In the genomic region with DNA sequence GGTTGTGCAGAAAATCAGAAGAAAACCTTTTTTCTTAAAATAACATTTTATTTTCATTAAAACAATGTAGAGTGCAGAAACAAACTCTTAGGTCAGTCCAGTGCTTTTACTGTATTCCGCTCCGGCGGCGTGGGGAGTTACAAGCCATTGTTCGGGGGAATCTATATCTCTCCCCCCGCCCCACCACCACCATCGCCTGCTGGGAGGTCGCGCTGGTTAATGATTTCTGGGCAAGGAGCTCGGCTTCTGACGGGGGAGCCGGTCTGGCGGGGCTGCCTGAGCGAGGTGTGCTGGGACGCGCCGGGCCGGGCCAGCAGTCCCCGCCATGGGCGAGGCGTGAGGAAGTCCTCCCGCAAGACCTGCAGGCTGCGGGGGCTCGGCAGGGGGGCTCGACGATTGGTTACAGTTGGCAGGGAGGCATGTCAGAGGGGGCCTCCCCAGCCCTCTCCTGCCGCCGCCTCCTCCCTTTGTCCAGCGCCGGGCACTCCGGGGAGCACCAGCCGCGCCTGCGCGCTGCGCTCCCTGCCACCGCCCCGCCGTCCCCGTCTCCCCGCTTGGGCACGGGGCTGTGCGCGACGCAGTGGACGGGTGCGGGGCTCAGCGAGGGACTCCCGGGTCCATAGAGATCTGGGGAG, we compare ENCODE assay signal across 8 cellular contexts. TPM values are rescaled to one million over a fixed set of nuclear protein-coding genes. Genes with fewer than 3 reads are reported as not detected.
DNase-seq lines count a peak whose midpoint lies in the region; ATAC-seq and TF ChIP-seq lines count a peak whose summit lies in the region.

No MANE protein-coding gene starts in this region.

- peak; percentile 84 for DNase-seq in ELF-1 (ENCODE audit: low read depth, low spot score)
- peak; percentile 52 to 87 (median 80) for DNase-seq in Peyer's patch
- DNase-seq in activated naive CD4-positive, alpha-beta T cell treated with anti-CD3 and anti-CD28 coated beads, Interleukin-2, amount 50 U/mL, for 72 hours (ENCODE audit: low spot score in 2 of 2), result peak; percentile 47 to 84
- DNase-seq in glutamatergic neuron, result peak; percentile 91
- peak; percentile 73 for DNase-seq in neuronal stem cell (ENCODE audit: low spot score)
- DNase-seq in aorta, result peak; percentile 87 to 91

- peak overlapping the region; percentile 14 for H3K4ac ChIP-seq in neuronal stem cell (ENCODE audit: low read length)

- peak overlapping the region; percentile 92 for H2BK12ac ChIP-seq in neuronal stem cell (ENCODE audit: low read length)

- H2AFZ ChIP-seq in neuronal stem cell (ENCODE audit: low read length), result peak overlapping the region; percentile 91

- intact Hi-C loops in aorta (cut with DNase I), result loop anchor here (2.0 to 10.0 kb wide), 7 partner anchors 46 to 351 kb away; partner anchors contain the start of genes ATP2B1 (in 1 of the 2) and POC1B (in 1 of the 2)

- peak overlapping the region; percentile 92 for H2BK15ac ChIP-seq in neuronal stem cell (ENCODE audit: low read length)

- peak overlapping the region; percentile 83 for H3K9ac ChIP-seq in neuronal stem cell (ENCODE audit: low read depth, low read length, poor library complexity)

- H3K27me3 ChIP-seq in Peyer's patch (no peaks in the 10 kb centered on the region), neuronal stem cell (ENCODE audit: control insufficient read depth in 3 of 3, insufficient read depth in 3 of 3, low read depth in 1 of 3, low read length in 3 of 3) (peaks cover 0 to 26% (median 0%) of the 10 kb centered on the region in 3 experiments), aorta (ENCODE audit: control insufficient read depth in 1 of 2, insufficient read depth in 2 of 2, low read length in 1 of 2) (no peaks in the 10 kb centered on the region)

- TF ChIP-seq POLR2A in Peyer's patch (IDR thresholded peaks at IDR 0.05), result peak; percentile 40 to 52

- peak overlapping the region; percentile 89 to 99 (median 96) for H3K27ac ChIP-seq in Peyer's patch
- H3K27ac ChIP-seq in neuronal stem cell (replicated peaks; ENCODE audit: low read length), result peak overlapping the region; percentile 55
- peak overlapping the region; percentile 69 to 70 for H3K27ac ChIP-seq in aorta (ENCODE audit: low read depth in 1 of 2, low read length in 2 of 2)

- WGBS in neuronal stem cell (ENCODE audit: extremely low coverage in 2 of 2, insufficient read length in 2 of 2, insufficient replicate concordance in 1 of 2), 2 donors, result no CpG with 5 or more reads among the region's 49 CpGs
- 0 to 1% methylated on average over 42 to 49 of the region's 49 CpGs for WGBS in aorta, 2 donors

- peaks cover 0 to 9% (median 0%) of the 10 kb centered on the region in 3 donors for H3K36me3 ChIP-seq in Peyer's patch
- H3K36me3 ChIP-seq in neuronal stem cell (replicated peaks in 1 of 2; ENCODE audit: control insufficient read depth in 2 of 2, insufficient read depth in 2 of 2, low read length in 2 of 2), result peaks cover 0 to 34% of the 10 kb centered on the region in 2 donors
- no peaks in the 10 kb centered on the region for H3K36me3 ChIP-seq in aorta (ENCODE audit: control insufficient read depth in 1 of 2, insufficient read depth in 2 of 2, low read length in 1 of 2)

- H3K14ac ChIP-seq in neuronal stem cell (ENCODE audit: low read length), result peak overlapping the region; percentile 78

- TF ChIP-seq CTCF in Peyer's patch (IDR thresholded peaks at IDR 0.05) (no peak), glutamatergic neuron (IDR thresholded peaks at IDR 0.05; ENCODE audit: partially characterized antibody, unreplicated experiment) (no peak)

- peaks cover 4% of the 10 kb centered on the region for H3K79me1 ChIP-seq in neuronal stem cell (ENCODE audit: low read depth, low read length)

- H3K4me1 Mint-ChIP-seq in glutamatergic neuron (ENCODE audit: low read depth, unreplicated experiment), result peaks cover 44% of the 10 kb centered on the region

- peak overlapping the region; percentile 96 for H3K4me3 Mint-ChIP-seq in glutamatergic neuron (ENCODE audit: unreplicated experiment)

- peak overlapping the region; percentile 94 for H3K23ac ChIP-seq in neuronal stem cell (ENCODE audit: low read depth, low read length, poor library complexity)

- no peak overlapping the region for H4K91ac ChIP-seq in neuronal stem cell (ENCODE audit: low read depth, low read length, poor library complexity)

- H3K36me3 Mint-ChIP-seq in activated naive CD4-positive, alpha-beta T cell treated with anti-CD3 and anti-CD28 coated beads, Interleukin-2, amount 50 U/mL, for 72 hours, result peaks cover 32 to 40% of the 10 kb centered on the region in 2 donors
- H3K36me3 Mint-ChIP-seq in glutamatergic neuron (ENCODE audit: unreplicated experiment), result no peaks in the 10 kb centered on the region

- H3K9me3 Mint-ChIP-seq in activated naive CD4-positive, alpha-beta T cell treated with anti-CD3 and anti-CD28 coated beads, Interleukin-2, amount 50 U/mL, for 72 hours, result no peaks in the 10 kb centered on the region
- peaks cover 22% of the 10 kb centered on the region for H3K9me3 Mint-ChIP-seq in glutamatergic neuron (ENCODE audit: unreplicated experiment)

- peak overlapping the region; percentile 36 for H2AK5ac ChIP-seq in neuronal stem cell (ENCODE audit: low read depth, low read length)

- H3K9me3 ChIP-seq in Peyer's patch, result no peaks in the 10 kb centered on the region
- H3K9me3 ChIP-seq in neuronal stem cell (replicated peaks in 1 of 2; ENCODE audit: control insufficient read depth in 2 of 2, insufficient read depth in 1 of 2, low read depth in 1 of 2, low read length in 2 of 2), result no peaks in the 10 kb centered on the region
- no peaks in the 10 kb centered on the region for H3K9me3 ChIP-seq in aorta (ENCODE audit: control insufficient read depth, low read length)

- ATAC-seq in HG03108 (IDR thresholded peaks at IDR 0.05; ENCODE audit: unreplicated experiment) (peak; percentile 24), aorta (ENCODE audit: low FRiP score) (peak; percentile 84), GM21526 (IDR thresholded peaks at IDR 0.05; ENCODE audit: low FRiP score, unreplicated experiment) (no peak)
- ATAC-seq in activated naive CD4-positive, alpha-beta T cell treated with anti-CD3 and anti-CD28 coated beads, Interleukin-2, amount 50 U/mL, for 72 hours, result peak; percentile 24 to 49

- peak overlapping the region; percentile 33 for H2BK120ac ChIP-seq in neuronal stem cell (ENCODE audit: low read depth, low read length)

- H3K18ac ChIP-seq in neuronal stem cell (ENCODE audit: low read length), result peak overlapping the region; percentile 96

- H3K4me2 ChIP-seq in neuronal stem cell (ENCODE audit: insufficient read depth, low read length, poor library complexity, severe bottlenecking), result peak overlapping the region; percentile 98

- H3K4me3 ChIP-seq in Peyer's patch (peak overlapping the region; percentile 56 to 82 (median 77)), neuronal stem cell (ENCODE audit: low read length in 2 of 2) (peak overlapping the region; percentile 82 to 91), aorta (ENCODE audit: low read length in 2 of 2) (peak overlapping the region; percentile 36 to 45)

- no peak overlapping the region for H2BK5ac ChIP-seq in neuronal stem cell (ENCODE audit: low read length)

- peaks cover 22% of the 10 kb centered on the region for H3K27me3 Mint-ChIP-seq in glutamatergic neuron (ENCODE audit: unreplicated experiment)

- peak overlapping the region; percentile 94 to 97 for H3K27ac Mint-ChIP-seq in activated naive CD4-positive, alpha-beta T cell treated with anti-CD3 and anti-CD28 coated beads, Interleukin-2, amount 50 U/mL, for 72 hours
- peak overlapping the region; percentile 95 for H3K27ac Mint-ChIP-seq in glutamatergic neuron (ENCODE audit: unreplicated experiment)

- H3K4me1 ChIP-seq in Peyer's patch, result peaks cover 0 to 40% (median 5%) of the 10 kb centered on the region in 4 donors
- H3K4me1 ChIP-seq in neuronal stem cell (ENCODE audit: control insufficient read depth in 2 of 2, insufficient read depth in 1 of 2, low read depth in 1 of 2, low read length in 2 of 2), result peaks cover 29 to 37% of the 10 kb centered on the region in 2 donors
- H3K4me1 ChIP-seq in aorta (ENCODE audit: control insufficient read depth in 1 of 2, insufficient read depth in 2 of 2, low read length in 2 of 2), result peaks cover 0 to 6% of the 10 kb centered on the region in 2 donors

- H4K8ac ChIP-seq in neuronal stem cell (ENCODE audit: low read depth, low read length), result no peak overlapping the region

RNA-seq across cellular contexts. Expression of gene DUSP6, which starts 1.0 kb away (rescaled TPM):
- total RNA-seq in Peyer's patch (10 to 100 TPM; 33.1 to 71.0 (median 46.7) TPM), glutamatergic neuron (ENCODE audit: unreplicated experiment) (4.2 TPM), aorta (10 to 100 TPM; 94.6 to 96.8 TPM)
- total RNA-seq in activated naive CD4-positive, alpha-beta T cell treated with anti-CD3 and anti-CD28 coated beads, Interleukin-2, amount 50 U/mL, for 72 hours, result 10 to 100 TPM; 25.3 to 39.1 TPM
- 22.5 TPM for polyA plus RNA-seq in neuronal stem cell (2013, experiment 1 of 2)
- 21.8 TPM for polyA plus RNA-seq in neuronal stem cell (2013, experiment 2 of 2)
- 10 to 100 TPM; 19.8 to 33.4 TPM for polyA plus RNA-seq in aorta
